In genomic region chr5:131274341-131275063, GRCh38 we compare ENCODE assay signal across 13 cellular contexts. TPM values are rescaled to one million over a fixed set of nuclear protein-coding genes. Genes with fewer than 3 reads are reported as not detected.
DNase-seq lines count a peak whose midpoint lies in the region; ATAC-seq, FAIRE-seq and TF ChIP-seq lines count a peak whose summit lies in the region.
"Had no signal": no experiment of that assay in that cellular context is flagged by ENCODE, and none has a peak within 500 bp of the region (broad histone marks: within the 10 kb centered on the region; RNA-seq: fewer than 3 reads in every experiment).

No MANE protein-coding gene starts in this region.

- TF ChIP-seq POLR2A in vagina (IDR thresholded peaks at IDR 0.05): no peak

- H3K36me3 Mint-ChIP-seq in CD8-positive, alpha-beta T cell: peaks cover 28% of the 10 kb centered on the region

- H3K27me3 ChIP-seq in CD8-positive, alpha-beta T cell (ENCODE audit: insufficient read depth, low read length): no peaks in the 10 kb centered on the region
- H3K27me3 ChIP-seq in SU-DHL-6 (ENCODE audit: low read length): no peaks in the 10 kb centered on the region
- no peaks in the 10 kb centered on the region for H3K27me3 ChIP-seq in effector memory CD4-positive, alpha-beta T cell (replicated peaks; ENCODE audit: control insufficient read depth, insufficient read depth, low read length, poor library complexity, severe bottlenecking)
- H3K27me3 ChIP-seq in vagina: no peaks in the 10 kb centered on the region

- FAIRE-seq in GM19239 (lab: Jason Lieb, UNC): peak; percentile 54

- H3K4me1 Mint-ChIP-seq in CD8-positive, alpha-beta T cell (ENCODE audit: low read depth): peaks cover 74% of the 10 kb centered on the region

- peak overlapping the region; percentile 38 for H3K9ac ChIP-seq in SU-DHL-6 (ENCODE audit: low read length)

- POLR2A ChIA-PET in CD8-positive, alpha-beta T cell (lab: Charles Lee): interaction anchor here (1.1 to 15.2 kb wide), 4 partner anchors 11 to 104 kb away, joined by 4 to 239 read pairs (median 12); partner anchors contain the start of gene CDC42SE2

- H4K20me1 ChIP-seq in SU-DHL-6 (ENCODE audit: low read depth, low read length): peaks cover 4% of the 10 kb centered on the region; the same call in 1 of the 2 replicates

- H3K9me3 ChIP-seq in CD8-positive, alpha-beta T cell (ENCODE audit: low read length): no peaks in the 10 kb centered on the region
- no peaks in the 10 kb centered on the region for H3K9me3 ChIP-seq in SU-DHL-6 (ENCODE audit: insufficient read depth, low read length)
- H3K9me3 ChIP-seq in effector memory CD4-positive, alpha-beta T cell (ENCODE audit: control insufficient read depth, low read length): no peaks in the 10 kb centered on the region
- H3K9me3 ChIP-seq in vagina: no peaks in the 10 kb centered on the region
- H3K9me3 ChIP-seq: psoas muscle had no signal

- peak overlapping the region; percentile 78 for H3K4me2 ChIP-seq in SU-DHL-6 (ENCODE audit: low read depth, low read length, poor library complexity, severe bottlenecking)

- CTCF ChIA-PET in CD8-positive, alpha-beta T cell (lab: Charles Lee): interaction anchor here (1.1 to 1.6 kb wide), 3 partner anchors 10 to 107 kb away, joined by 4 to 9 read pairs (median 4); partner anchors contain the start of gene CDC42SE2

- peak; percentile 8 for ATAC-seq in CD8-positive, alpha-beta T cell
- ATAC-seq in GM21723 (IDR thresholded peaks at IDR 0.05; ENCODE audit: unreplicated experiment) (no peak), esophagus mucosa (no peak)
- ATAC-seq: psoas muscle had no signal

- H3K36me3 ChIP-seq in CD8-positive, alpha-beta T cell (ENCODE audit: insufficient read depth, low read length): no peaks in the 10 kb centered on the region
- H3K36me3 ChIP-seq in SU-DHL-6 (ENCODE audit: low read length): no peaks in the 10 kb centered on the region; the same call in 1 of the 2 replicates
- no peaks in the 10 kb centered on the region for H3K36me3 ChIP-seq in effector memory CD4-positive, alpha-beta T cell (ENCODE audit: control insufficient read depth, insufficient read depth, low read length)
- H3K36me3 ChIP-seq in vagina: no peaks in the 10 kb centered on the region

- no peak for TF ChIP-seq CTCF in CD8-positive, alpha-beta T cell (IDR thresholded peaks at IDR 0.05)
- no peak for TF ChIP-seq CTCF in SU-DHL-6 (IDR thresholded peaks at IDR 0.05; ENCODE audit: insufficient read depth, low read length, poor library complexity, severe bottlenecking)
- no peak for TF ChIP-seq CTCF in vagina (IDR thresholded peaks at IDR 0.05)

- H3K9me2 ChIP-seq in SU-DHL-6 (replicated peaks; ENCODE audit: insufficient read depth, low read length): no peaks in the 10 kb centered on the region

- H3F3A ChIP-seq in SU-DHL-6 (ENCODE audit: insufficient read depth): peaks cover 79% of the 10 kb centered on the region

- H3K79me2 ChIP-seq in SU-DHL-6 (ENCODE audit: insufficient read depth, low read length): peaks cover 92% of the 10 kb centered on the region

- intact Hi-C loops in CD8-positive, alpha-beta T cell (cut with DNase I, micrococcal nuclease): no loop called here
- intact Hi-C loops in vagina (cut with DNase I): no loop called here

- H3K4me3 Mint-ChIP-seq in CD8-positive, alpha-beta T cell: peak overlapping the region; percentile 72

- H3K27ac Mint-ChIP-seq in CD8-positive, alpha-beta T cell: peak overlapping the region; percentile 85

- H3K27ac ChIP-seq in CD8-positive, alpha-beta T cell (ENCODE audit: low read depth, low read length): peak overlapping the region; percentile 15
- H3K27ac ChIP-seq in SU-DHL-6 (ENCODE audit: low read depth, low read length) (peak overlapping the region; percentile 90), vagina (no peak overlapping the region)
- H3K27ac ChIP-seq in effector memory CD4-positive, alpha-beta T cell (ENCODE audit: insufficient read depth, low read length, poor library complexity, severe bottlenecking): peak overlapping the region; percentile 49
- H3K27ac ChIP-seq: psoas muscle had no signal

- H3K4me1 ChIP-seq in CD8-positive, alpha-beta T cell (ENCODE audit: insufficient read depth, low read length): peaks cover 84% of the 10 kb centered on the region
- H3K4me1 ChIP-seq in effector memory CD4-positive, alpha-beta T cell (ENCODE audit: control insufficient read depth, insufficient read depth, low read length, poor library complexity, severe bottlenecking): peaks cover 22% of the 10 kb centered on the region
- peaks cover 24% of the 10 kb centered on the region for H3K4me1 ChIP-seq in vagina

- H3K9me3 Mint-ChIP-seq in CD8-positive, alpha-beta T cell: no peaks in the 10 kb centered on the region

- no peaks in the 10 kb centered on the region for H3K27me3 Mint-ChIP-seq in CD8-positive, alpha-beta T cell (ENCODE audit: low read depth)

- H3K4me3 ChIP-seq in CD8-positive, alpha-beta T cell (ENCODE audit: low read depth, low read length): peak overlapping the region; percentile 33
- H3K4me3 ChIP-seq in SU-DHL-6 (ENCODE audit: insufficient read depth, low read length, poor library complexity, severe bottlenecking) (peak overlapping the region; percentile 29), vagina (no peak overlapping the region)
- H3K4me3 ChIP-seq in effector memory CD4-positive, alpha-beta T cell (ENCODE audit: insufficient read depth, low read depth, low read length, poor library complexity, severe bottlenecking): peak overlapping the region; percentile 33
- H3K4me3 ChIP-seq: psoas muscle had no signal

- no peak overlapping the region for H2AFZ ChIP-seq in SU-DHL-6 (ENCODE audit: low read depth, low read length, severe bottlenecking)

- DNase-seq in CD8-positive, alpha-beta T cell: no peak
- DNase-seq in GM19239 (ENCODE audit: insufficient read length, low spot score) (no peak), vagina (ENCODE audit: extremely low spot score in 2 of 2) (no peak), DMS79 (lab: John Stamatoyannopoulos, UW) (no peak)
- DNase-seq in effector memory CD4-positive, alpha-beta T cell: no peak
- DNase-seq: erythroblast, H7, mammary epithelial cell, NCI-H2171 treated with DMSO at 0.1 percent for 48 hours, psoas muscle had no signal

RNA-seq across cellular contexts. Expression of gene CDC42SE2, which starts 10.6 kb away (rescaled TPM):
- 100 to 1,000 TPM; 340 to 348 TPM for total RNA-seq in CD8-positive, alpha-beta T cell
- total RNA-seq in vagina: 19.4 TPM
- 15.2 TPM for total RNA-seq in esophagus mucosa

Comparison
In these comparisons a context has a peak if more than half of its experiments do, and no peak if none do; other contexts are left out.
1. H3K4me3 ChIP-seq: peak in CD8-positive, alpha-beta T cell (single experiment), SU-DHL-6 (single experiment) and effector memory CD4-positive, alpha-beta T cell (single experiment); none in vagina (0 of 2).
2. RNA of gene CDC42SE2, which starts 10.6 kb away (total RNA-seq): 340 to 348 TPM in CD8-positive, alpha-beta T cell; 19.4 TPM in vagina (single experiment) and 15.2 TPM in esophagus mucosa (single experiment); every median in the first group is over 10 times any median in the second.